In genomic region chr4:154618708-154619315, GRCh38 we compare ENCODE assay signal across 8 cellular contexts. TPM values are rescaled to one million over a fixed set of nuclear protein-coding genes. Genes with fewer than 3 reads are reported as not detected.
A peak's percentile ranks its signal among the peaks of the same experiment; 100 is the strongest.
DNase-seq lines count a peak whose midpoint lies in the region; ATAC-seq and FAIRE-seq lines count a peak whose summit lies in the region.

No MANE protein-coding gene starts in this region.

- no peak for FAIRE-seq in small intestine (lab: Jason Lieb, UNC)

- intact Hi-C loops in left ventricle myocardium superior (cut with micrococcal nuclease) = no loop called here

- DNase-seq in ELF-1 (ENCODE audit: low read depth, low spot score) = peak; percentile 65
- DNase-seq in RPMI8226 = peak; percentile 44
- DNase-seq in activated naive CD8-positive, alpha-beta T cell treated with anti-CD3 and anti-CD28 coated beads, Interleukin-2, amount 50 U/mL, for 16 hours (ENCODE audit: low read depth, low spot score) = peak; percentile 10
- peak; percentile 43 for DNase-seq in left ventricle myocardium superior
- DNase-seq in small intestine = peak; percentile 64
- DNase-seq in NK-92 (lab: John Stamatoyannopoulos, UW; ENCODE audit: unreplicated experiment) = no peak

- H3K27ac ChIP-seq in small intestine (ENCODE audit: low read depth in 1 of 2, low read length in 1 of 2) = no peak overlapping the region

- ATAC-seq in GM19468 (IDR thresholded peaks at IDR 0.05; ENCODE audit: extremely low read depth, unreplicated experiment) (peak; percentile 44), HG03520 (IDR thresholded peaks at IDR 0.05; ENCODE audit: unreplicated experiment) (peak; percentile 78), left ventricle myocardium superior (no peak)

- no peaks in the 10 kb centered on the region for H3K36me3 ChIP-seq in small intestine (ENCODE audit: control insufficient read depth in 2 of 2, insufficient read depth in 2 of 2, low read length in 2 of 2)

- WGBS in small intestine, 3 donors = 42 to 49% (median 43%) methylated on average over 4 of the region's 4 CpGs

- peaks cover 0 to 1% of the 10 kb centered on the region in 2 donors for H3K27me3 ChIP-seq in small intestine (ENCODE audit: control insufficient read depth in 2 of 2, insufficient read depth in 2 of 2, low read length in 2 of 2)

- H3K9me3 ChIP-seq in small intestine (ENCODE audit: control insufficient read depth, low read depth) = no peaks in the 10 kb centered on the region

- peaks cover 0 to 8% of the 10 kb centered on the region in 2 donors for H3K4me1 ChIP-seq in small intestine (ENCODE audit: control insufficient read depth in 2 of 2, insufficient read depth in 1 of 2, low read depth in 1 of 2, low read length in 1 of 2)

- H3K4me3 ChIP-seq in small intestine (ENCODE audit: low read depth in 1 of 2, low read length in 2 of 2) = no peak overlapping the region

RNA-seq across cellular contexts. Expression of gene FGG, which starts 6.4 kb away (rescaled TPM):
- not detected for total RNA-seq in left ventricle myocardium superior
- polyA plus RNA-seq in small intestine = under 1 TPM in 1 of 3 donors, not detected in 2; 0.42 TPM

RNA-seq across cellular contexts. Expression of gene FGA, which starts 28.3 kb away (rescaled TPM):
- total RNA-seq in left ventricle myocardium superior = not detected
- polyA plus RNA-seq in small intestine = under 1 TPM in 1 of 3 donors, not detected in 2; 0.36 TPM

RNA-seq across cellular contexts. Expression of gene FGB, which starts 56.0 kb away (rescaled TPM):
- total RNA-seq in left ventricle myocardium superior = not detected
- under 1 TPM in 1 of 3 donors, not detected in 2; 0.34 TPM for polyA plus RNA-seq in small intestine
